ENCODE assay signal across 14 cellular contexts in the genomic region with DNA sequence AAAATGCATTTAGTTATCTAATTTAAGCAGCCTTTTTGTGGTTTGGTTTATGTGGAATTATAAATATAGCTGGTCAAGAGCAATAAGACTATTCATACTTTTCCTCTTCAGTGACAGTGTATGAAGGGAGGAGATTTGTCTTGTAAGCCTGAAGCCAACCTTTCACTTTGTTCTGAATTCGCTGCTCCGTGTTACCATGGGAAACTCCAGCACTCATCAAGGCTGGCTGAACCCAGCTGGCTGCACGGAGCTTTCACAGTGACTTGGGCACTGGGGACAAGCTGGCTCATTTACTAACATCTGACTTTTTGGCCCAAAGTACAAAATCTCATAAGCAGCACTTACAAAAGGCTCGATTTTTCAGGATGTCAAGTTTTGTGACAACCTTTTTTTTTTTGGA.
DNase-seq lines count a peak whose midpoint lies in the region; ATAC-seq and TF ChIP-seq lines count a peak whose summit lies in the region.
"Had no signal": no experiment of that assay in that cellular context is flagged by ENCODE, and none has a peak within 500 bp of the region (broad histone marks: within the 10 kb centered on the region; RNA-seq: fewer than 3 reads in every experiment).

No MANE protein-coding gene starts in this region.

- ATAC-seq in GM18868 (IDR thresholded peaks at IDR 0.05; ENCODE audit: unreplicated experiment) (no peak), GM18873 (IDR thresholded peaks at IDR 0.05; ENCODE audit: low FRiP score, unreplicated experiment) (no peak), HG03095 (IDR thresholded peaks at IDR 0.05; ENCODE audit: unreplicated experiment) (no peak)
- ATAC-seq: right lobe of liver, SK-N-SH treated with all-trans-retinoic acid at 6 μM for 48 hours had no signal

- no peak for TF ChIP-seq CTCF in osteoblast (IDR thresholded peaks at IDR 0.05; ENCODE audit: extremely low read depth, low read depth, low read length)

- H3K4me1 ChIP-seq in neuron (ENCODE audit: insufficient read depth, low read length), result peaks cover 14% of the 10 kb centered on the region
- no peaks in the 10 kb centered on the region for H3K4me1 ChIP-seq in osteoblast (ENCODE audit: insufficient read depth, low read length)
- H3K4me1 ChIP-seq: right lobe of liver had no signal

- DNase-seq in ELR (ENCODE audit: low read depth), result peak; percentile 11
- DNase-seq in NCI-H446 treated with DMSO at 0.1 percent for 48 hours (lab: John Stamatoyannopoulos, UW), result peak; percentile 79
- peak; percentile 34 for DNase-seq in fibroblast of gingiva (ENCODE audit: low read depth)
- DNase-seq in osteoblast (ENCODE audit: insufficient read length, low spot score, missing footprints), result no peak
- DNase-seq: activated B cell treated with CpG ODN at 0.5 μM for 24 hours; CD8-positive, alpha-beta memory T cell; endodermal cell; right lobe of liver had no signal

- H3K27me3 ChIP-seq in neuron (ENCODE audit: insufficient read depth, low read length) (no peaks in the 10 kb centered on the region), osteoblast (ENCODE audit: insufficient read depth, low read length) (no peaks in the 10 kb centered on the region)
- H3K27me3 ChIP-seq: right lobe of liver had no signal

- no peak overlapping the region for H3K4me3 ChIP-seq in neuron (ENCODE audit: low read length)
- no peak overlapping the region for H3K4me3 ChIP-seq in osteoblast (ENCODE audit: insufficient read depth, low read length)
- H3K4me3 ChIP-seq: right lobe of liver, thoracic aorta had no signal

- H4K20me1 ChIP-seq in osteoblast (ENCODE audit: insufficient read depth, low read length), result no peaks in the 10 kb centered on the region

- H2AFZ ChIP-seq in neuron (ENCODE audit: low read depth, low read length) (peak overlapping the region; percentile 78), osteoblast (ENCODE audit: low read length) (no peak overlapping the region)

- H3K9me3 ChIP-seq in neuron (ENCODE audit: low read length), result no peaks in the 10 kb centered on the region
- no peaks in the 10 kb centered on the region for H3K9me3 ChIP-seq in osteoblast (ENCODE audit: low read depth, low read length)
- H3K9me3 ChIP-seq: right lobe of liver, thoracic aorta had no signal

- no peak overlapping the region for H3K27ac ChIP-seq in osteoblast (ENCODE audit: low read depth, low read length)
- H3K27ac ChIP-seq: right lobe of liver, thoracic aorta had no signal

- no peak overlapping the region for H3K4me2 ChIP-seq in osteoblast (ENCODE audit: insufficient read depth, low read length)

- no peaks in the 10 kb centered on the region for H3K79me2 ChIP-seq in osteoblast (ENCODE audit: insufficient read depth, low read length)

- H3K36me3 ChIP-seq in neuron (ENCODE audit: insufficient read depth, low read length) (no peaks in the 10 kb centered on the region), osteoblast (ENCODE audit: insufficient read depth, low read length) (no peaks in the 10 kb centered on the region)
- H3K36me3 ChIP-seq: right lobe of liver, thoracic aorta had no signal
